ENCODE assay signal across 16 cellular contexts in the genomic region with DNA sequence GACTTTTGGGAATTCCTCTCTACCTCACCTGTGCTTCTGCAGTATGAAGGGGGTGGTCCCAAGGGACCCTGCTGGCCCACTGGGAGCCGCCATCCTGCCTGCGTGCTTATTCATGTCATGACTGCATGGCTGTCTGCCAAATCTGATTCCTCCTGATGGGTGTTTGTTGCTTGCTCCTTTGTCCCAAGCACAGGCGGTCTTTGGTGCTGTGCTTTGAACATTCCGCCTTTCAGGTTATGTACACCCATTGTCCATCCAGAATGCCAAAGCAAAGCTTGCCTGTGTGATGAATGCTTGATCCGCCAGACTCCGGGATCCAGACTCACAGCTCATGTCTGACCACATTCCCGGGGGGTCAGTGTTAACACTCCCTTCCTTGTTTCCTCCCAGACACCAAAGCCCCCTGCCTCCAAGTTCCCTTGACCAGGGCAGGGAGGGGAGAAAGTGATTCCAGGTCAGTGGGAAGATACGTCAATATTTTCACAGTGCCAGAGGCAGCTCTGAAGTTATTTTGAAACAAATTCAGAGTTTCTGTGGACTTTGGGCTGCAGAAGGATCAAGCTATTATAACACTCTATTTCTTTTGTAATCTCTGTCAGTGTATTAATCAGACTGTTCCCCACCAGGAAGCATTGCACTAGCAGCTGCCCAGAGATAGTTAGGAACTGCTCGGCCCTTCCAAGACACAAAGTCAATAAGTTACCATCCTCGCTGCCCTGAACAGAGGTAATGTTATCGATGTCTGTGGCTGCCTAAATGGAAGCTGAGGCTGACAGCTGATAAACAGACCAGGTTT. TPM values are rescaled to one million over a fixed set of nuclear protein-coding genes. Genes with fewer than 3 reads are reported as not detected.
DNase-seq lines count a peak whose midpoint lies in the region; ATAC-seq and TF ChIP-seq lines count a peak whose summit lies in the region.
"Had no signal": no experiment of that assay in that cellular context is flagged by ENCODE, and none has a peak within 500 bp of the region (broad histone marks: within the 10 kb centered on the region; RNA-seq: fewer than 3 reads in every experiment).

No MANE protein-coding gene starts in this region.

- H3K4me3 Mint-ChIP-seq in activated naive CD4-positive, alpha-beta T cell treated with anti-CD3 and anti-CD28 coated beads, Interleukin-2, amount 50 U/mL, for 24 hours = no peak overlapping the region
- H3K4me3 Mint-ChIP-seq in brain (no peak overlapping the region), GM23338 (no peak overlapping the region)

- no peak overlapping the region for H2AFZ ChIP-seq in GM23338

- ATAC-seq in GM23338 = no peak
- ATAC-seq: A549 had no signal

- no peaks in the 10 kb centered on the region for H3K4me1 Mint-ChIP-seq in activated naive CD4-positive, alpha-beta T cell treated with anti-CD3 and anti-CD28 coated beads, Interleukin-2, amount 50 U/mL, for 24 hours
- H3K4me1 Mint-ChIP-seq in brain = peaks cover 21% of the 10 kb centered on the region
- no peaks in the 10 kb centered on the region; the same call in 2 of the 3 replicates for H3K4me1 Mint-ChIP-seq in GM23338

- no peaks in the 10 kb centered on the region for H3K9me2 ChIP-seq in GM23338 (ENCODE audit: insufficient read depth)

- peak overlapping the region; percentile 5 for H3K27ac Mint-ChIP-seq in activated naive CD4-positive, alpha-beta T cell treated with anti-CD3 and anti-CD28 coated beads, Interleukin-2, amount 50 U/mL, for 24 hours
- peak overlapping the region in 4 of 5 experiments; percentile 19 to 88 (median 68) for H3K27ac Mint-ChIP-seq in brain
- H3K27ac Mint-ChIP-seq in GM23338 = no peak overlapping the region

- peaks cover 14% of the 10 kb centered on the region for H3K27me3 Mint-ChIP-seq in activated naive CD4-positive, alpha-beta T cell treated with anti-CD3 and anti-CD28 coated beads, Interleukin-2, amount 50 U/mL, for 24 hours
- H3K27me3 Mint-ChIP-seq in brain (peaks cover 3% of the 10 kb centered on the region), GM23338 (ENCODE audit: insufficient read depth, low read depth, poor library complexity) (peaks cover 3% of the 10 kb centered on the region)

- TF ChIP-seq CTCF in brain (conservative IDR thresholded peaks at IDR 0.05) (no peak), tibial artery (IDR thresholded peaks at IDR 0.05) (no peak), GM23338 (conservative IDR thresholded peaks at IDR 0.05; ENCODE audit: low read depth in 2 of 2) (no peak)

- H3K9me3 ChIP-seq in tibial artery = no peaks in the 10 kb centered on the region
- H3K9me3 ChIP-seq: A549, Peyer's patch had no signal

- H3K36me3 Mint-ChIP-seq in activated naive CD4-positive, alpha-beta T cell treated with anti-CD3 and anti-CD28 coated beads, Interleukin-2, amount 50 U/mL, for 24 hours = no peaks in the 10 kb centered on the region
- no peaks in the 10 kb centered on the region for H3K36me3 Mint-ChIP-seq in brain
- no peaks in the 10 kb centered on the region for H3K36me3 Mint-ChIP-seq in GM23338 (ENCODE audit: low read depth)

- intact Hi-C loops in tibial artery (cut with DNase I; ENCODE audit: low total_unique reads) = no loop called here

- no peak for DNase-seq in activated naive CD4-positive, alpha-beta T cell (lab: John Stamatoyannopoulos, UW)
- peak; percentile 73 for DNase-seq in mesenteric fat pad (ENCODE audit: low spot score)
- DNase-seq in tibial artery = no peak
- no peak for DNase-seq in AG08395 (ENCODE audit: low spot score)
- DNase-seq in GM23338 (ENCODE audit: low spot score) = no peak
- DNase-seq in AG08396 (ENCODE audit: low spot score) = no peak
- DNase-seq: activated CD8-positive, alpha-beta memory T cell treated with anti-CD3 and anti-CD28 coated beads for 24 hours; foreskin melanocyte; GF-D8; NCI-H1048; NCI-H510A treated with DMSO at 0.1 percent for 48 hours; Peyer's patch; stimulated activated CD4-positive, alpha-beta T cell treated with anti-CD3 and anti-CD28 coated beads, Interleukin-15, amount 100 ng/mL, for 24 hours had no signal

- H3K27ac ChIP-seq in tibial artery (peak overlapping the region; percentile 54 to 62), GM23338 (ENCODE audit: low read depth) (no peak overlapping the region)
- H3K27ac ChIP-seq: A549 had no signal

- no peak overlapping the region for H3K4me2 ChIP-seq in GM23338
- H3K4me2 ChIP-seq: A549 had no signal

- H3K4me3 ChIP-seq in tibial artery = no peak overlapping the region
- H3K4me3 ChIP-seq in GM23338 = no peak overlapping the region
- H3K4me3 ChIP-seq: A549, Peyer's patch had no signal

- no peaks in the 10 kb centered on the region for H4K20me1 ChIP-seq in GM23338 (replicated peaks; ENCODE audit: insufficient read depth)

- H3K79me2 ChIP-seq in GM23338 (replicated peaks; ENCODE audit: insufficient read depth) = no peaks in the 10 kb centered on the region

- H3K9me3 Mint-ChIP-seq in activated naive CD4-positive, alpha-beta T cell treated with anti-CD3 and anti-CD28 coated beads, Interleukin-2, amount 50 U/mL, for 24 hours = no peaks in the 10 kb centered on the region
- no peaks in the 10 kb centered on the region for H3K9me3 Mint-ChIP-seq in brain
- H3K9me3 Mint-ChIP-seq in GM23338 = no peaks in the 10 kb centered on the region

- H3K4me1 ChIP-seq in tibial artery (peaks cover 3 to 97% (median 56%) of the 10 kb centered on the region in 4 donors), GM23338 (ENCODE audit: insufficient read depth) (no peaks in the 10 kb centered on the region)
- H3K4me1 ChIP-seq: A549, Peyer's patch had no signal

- H3K36me3 ChIP-seq in tibial artery (no peaks in the 10 kb centered on the region), GM23338 (ENCODE audit: insufficient read depth) (no peaks in the 10 kb centered on the region)
- H3K36me3 ChIP-seq: Peyer's patch had no signal

- H3F3A ChIP-seq in GM23338 (replicated peaks; ENCODE audit: low read depth) = no peaks in the 10 kb centered on the region

- H3K27me3 ChIP-seq in tibial artery = no peaks in the 10 kb centered on the region
- H3K27me3 ChIP-seq in GM23338 (ENCODE audit: insufficient read depth) = no peaks in the 10 kb centered on the region
- H3K27me3 ChIP-seq: Peyer's patch had no signal

TF ChIP-seq in GM23338, 12 proteins besides CTCF, POLR2A, EP300 and RAD21 (continues in another document):
- TF ChIP-seq EZH2 (IDR thresholded peaks at IDR 0.05; ENCODE audit: low read depth, unreplicated experiment) = no peak
- TF ChIP-seq EZH2phosphoT487 (IDR thresholded peaks at IDR 0.05; ENCODE audit: unreplicated experiment) = no peak
- TF ChIP-seq ZNF331 (CRISPR knock-in tag; IDR thresholded peaks at IDR 0.05; ENCODE audit: low read depth) = no peak

RNA-seq across cellular contexts. Expression of a gene that starts 9.5 kb away (rescaled TPM):
- 63.4 TPM for polyA plus RNA-seq in brain (ENCODE audit: insufficient read depth, low read depth, low replicate concordance)
- total RNA-seq in mesenteric fat pad = 83.8 TPM
- total RNA-seq in GM23338 (2014; rRNA removed; shearing (Covaris generic)) = 2.5 and 4.9 TPM in 2 replicates
- polyA plus RNA-seq in GM23338 (2016; fragmentation: Nextera tagmentation; extraction: Ambion mirVana) = 1.4 and 2.2 TPM in 2 replicates
- polyA plus RNA-seq: A549 had no signal

Comparison
In these comparisons a context has a peak if more than half of its experiments do, and no peak if none do; other contexts are left out.
1. RNA of a gene that starts 9.5 kb away (total RNA-seq): 83.8 TPM in mesenteric fat pad (single experiment); 2.5 to 4.9 TPM in GM23338; every median in the first group is over 10 times any median in the second.